Comparison of ENCODE assay signal across 1 cellular context in genomic region chr7:73541722-73542121, GRCh38.
TF ChIP-seq lines count a peak whose summit lies in the region.

No MANE protein-coding gene starts in this region.

TF ChIP-seq in SK-N-SH, 30 proteins besides CTCF, POLR2A, EP300 and RAD21 (continued from another document):
- TF ChIP-seq PBX3 (IDR thresholded peaks at IDR 0.05) (no peak), GATA2 (CRISPR knock-in tag; IDR thresholded peaks at IDR 0.05) (no peak), NFIC (IDR thresholded peaks at IDR 0.05; ENCODE audit: borderline replicate concordance) (no peak), MXI1 (IDR thresholded peaks at IDR 0.05; ENCODE audit: low read depth, low read length) (no peak), RXRA (IDR thresholded peaks at IDR 0.05; ENCODE audit: borderline replicate concordance, low read depth) (no peak), GABPA (IDR thresholded peaks at IDR 0.05; ENCODE audit: low read depth) (no peak), FOXM1 (IDR thresholded peaks at IDR 0.05; ENCODE audit: low read depth) (no peak), FOXJ3 (CRISPR knock-in tag; IDR thresholded peaks at IDR 0.05) (no peak), RFX5 (IDR thresholded peaks at IDR 0.05; ENCODE audit: low read length) (no peak), TEAD4 (IDR thresholded peaks at IDR 0.05; ENCODE audit: borderline replicate concordance, insufficient read depth) (no peak), ELF1 (IDR thresholded peaks at IDR 0.05) (no peak)
